ENCODE assay signal across 15 cellular contexts in genomic region chr7:76224695-76225094, GRCh38. TPM values are rescaled to one million over a fixed set of nuclear protein-coding genes. Genes with fewer than 3 reads are reported as not detected.
A peak's percentile ranks its signal among the peaks of the same experiment; 100 is the strongest.
DNase-seq lines count a peak whose midpoint lies in the region; ATAC-seq, FAIRE-seq and TF ChIP-seq lines count a peak whose summit lies in the region.
"Had no signal": no experiment of that assay in that cellular context is flagged by ENCODE, and none has a peak within 500 bp of the region (broad histone marks: within the 10 kb centered on the region; RNA-seq: fewer than 3 reads in every experiment).

No MANE protein-coding gene starts in this region.

- H3K27ac ChIP-seq in SK-N-SH (ENCODE audit: low read depth in 2 of 2, low read length in 1 of 2) (no peak overlapping the region), H1 (ENCODE audit: low read depth, low read length) (no peak overlapping the region)

- TF ChIP-seq CTCF in SK-N-SH (IDR thresholded peaks at IDR 0.05) (no peak), H1 (IDR thresholded peaks at IDR 0.05; ENCODE audit: control extremely low read depth in 1 of 3, insufficient read depth in 1 of 3, low read depth in 1 of 3, low read length in 3 of 3) (no peak)

- 0 out of 2 replicates have a peak overlapping the region, but pooled peaks have one; percentile 48 for H2BK20ac ChIP-seq in H1 (ENCODE audit: low read length)

- no peak overlapping the region for H3K23ac ChIP-seq in H1 (ENCODE audit: insufficient read length)

- H3K36me3 ChIP-seq in SK-N-SH (replicated peaks in 1 of 2; ENCODE audit: control insufficient read depth in 1 of 2, insufficient read depth in 2 of 2, low read length in 1 of 2) (no peaks in the 10 kb centered on the region), H1 (ENCODE audit: control insufficient read depth in 2 of 4, insufficient read depth in 4 of 4, low read length in 3 of 4) (no peaks in the 10 kb centered on the region)

- H2BK15ac ChIP-seq in H1 (ENCODE audit: low read length): no peak overlapping the region

- H3K4me2 ChIP-seq in SK-N-SH: no peak overlapping the region
- peak overlapping the region; percentile 27 to 31; a peak in 1 of 4 replicates for H3K4me2 ChIP-seq in H1 (ENCODE audit: insufficient read depth in 1 of 2, low read depth in 2 of 2, low read length in 2 of 2)

- H3K79me2 ChIP-seq in SK-N-SH (ENCODE audit: insufficient read depth) (no peaks in the 10 kb centered on the region), H1 (ENCODE audit: control insufficient read depth in 1 of 2, insufficient read depth in 2 of 2, low read length in 2 of 2) (no peaks in the 10 kb centered on the region)

- H2BK120ac ChIP-seq in H1 (replicated peaks; ENCODE audit: low read depth, low read length): no peak overlapping the region

- H3K23me2 ChIP-seq in H1 (ENCODE audit: low read depth, low read length): no peaks in the 10 kb centered on the region

- H3F3A ChIP-seq in SK-N-SH (replicated peaks; ENCODE audit: insufficient read depth): no peaks in the 10 kb centered on the region

- H3K4me1 ChIP-seq in SK-N-SH (ENCODE audit: control insufficient read depth in 1 of 2, insufficient read depth in 2 of 2, low read depth in 1 of 2, low read length in 1 of 2) (peaks cover 0 to 18% of the 10 kb centered on the region in 2 experiments; a peak in 1 of 4 replicates), H1 (replicated peaks in 1 of 4; ENCODE audit: control insufficient read depth in 3 of 4, insufficient read depth in 4 of 4, low read length in 3 of 4) (peaks cover 12 to 29% (median 14%) of the 10 kb centered on the region in 4 experiments)

- no peak overlapping the region for H2AK5ac ChIP-seq in H1 (ENCODE audit: low read depth, low read length)

- H3K9me3 ChIP-seq in SK-N-SH (no peaks in the 10 kb centered on the region), H1 (ENCODE audit: insufficient read depth in 2 of 2, low read depth in 1 of 2, low read length in 1 of 2) (no peaks in the 10 kb centered on the region)

- no peak overlapping the region for H2AFZ ChIP-seq in SK-N-SH (ENCODE audit: low read depth)
- no peak overlapping the region for H2AFZ ChIP-seq in H1 (ENCODE audit: low read length)

- H3K56ac ChIP-seq in H1 (replicated peaks; ENCODE audit: insufficient read length, low read depth, low read length): no peak overlapping the region

- DNase-seq in SK-N-SH (no peak), SK-N-DZ (ENCODE audit: low spot score) (peak; percentile 43), H1 (ENCODE audit: low read depth in 1 of 2, low spot score in 2 of 2) (no peak), T-helper 9 cell (no peak)
- DNase-seq: COR-L47, DMS53, DMS79 treated with DMSO at 0.1 percent for 48 hours, GF-D8, GOT3 had no signal

- TF ChIP-seq RAD21 in SK-N-SH (IDR thresholded peaks at IDR 0.05; ENCODE audit: low read length): no peak
- no peak for TF ChIP-seq RAD21 in H1 (IDR thresholded peaks at IDR 0.05 in 1 of 2, conservative IDR thresholded peaks at IDR 0.05 in 1 of 2; ENCODE audit: low read depth in 2 of 2, low read length in 2 of 2)

- H3K14ac ChIP-seq in H1 (ENCODE audit: insufficient read length): no peak overlapping the region

- H3K79me1 ChIP-seq in H1 (ENCODE audit: low read depth, low read length): no peaks in the 10 kb centered on the region

- no peak overlapping the region for H2BK5ac ChIP-seq in H1 (ENCODE audit: low read depth, low read length)

- H4K20me1 ChIP-seq in SK-N-SH (ENCODE audit: insufficient read depth): 0 out of 2 replicates have a peak, but pooled peaks cover 2% of the 10 kb centered on the region
- H4K20me1 ChIP-seq in H1 (replicated peaks in 1 of 2; ENCODE audit: control insufficient read depth in 1 of 2, insufficient read depth in 2 of 2, low read length in 2 of 2): no peaks in the 10 kb centered on the region

- no peak overlapping the region for H3K9ac ChIP-seq in SK-N-SH
- H3K9ac ChIP-seq in H1 (replicated peaks in 1 of 4; ENCODE audit: extremely low read depth in 1 of 4, low read depth in 3 of 4, low read length in 3 of 4): no peak overlapping the region

- POLR2A ChIA-PET in SK-N-SH (lab: Yijun Ruan, JAX) (interaction anchor here (0.6 to 0.9 kb wide), 2 partner anchors 10 to 30 kb away, joined by 3 read pairs; no protein-coding TSS in a partner anchor), H1 (lab: Charles Lee; ENCODE audit: partially characterized antibody) (interaction anchor here (1.1 to 6.4 kb wide), 5 partner anchors 10 to 33 kb away, joined by 3 to 41 read pairs (median 5); no protein-coding TSS in a partner anchor)

- no peak overlapping the region for H4K8ac ChIP-seq in H1 (ENCODE audit: extremely low read depth, insufficient read depth, low read length)

- WGBS in SK-N-SH (ENCODE audit: low lambda C conversion rate): 64% methylated on average over 11 of the region's 11 CpGs
- 72% methylated on average over 11 of the region's 11 CpGs; no CpG with 5 or more reads in 1 of the 2 experiments for WGBS in H1 (ENCODE audit: extremely low coverage in 1 of 2, insufficient coverage in 1 of 2, insufficient read length in 1 of 2, insufficient replicate concordance in 2 of 2, low coverage in 1 of 2, low lambda C conversion rate in 2 of 2, missing lambda C conversion rate in 1 of 2), 2 experiments

- no peak overlapping the region; the same call in 1 of the 2 replicates for H3K18ac ChIP-seq in H1 (ENCODE audit: extremely low read depth, low read length)

- no peaks in the 10 kb centered on the region for H3K9me2 ChIP-seq in SK-N-SH

- no peak overlapping the region for H4K5ac ChIP-seq in H1 (ENCODE audit: insufficient read length, low read depth, low read length)

- no peak for TF ChIP-seq POLR2A in H1 (IDR thresholded peaks at IDR 0.05; ENCODE audit: control extremely low read depth in 1 of 2, low read depth in 2 of 2, low read length in 2 of 2)

- CTCF ChIA-PET in SK-N-SH (lab: Yijun Ruan, JAX) (interaction anchor here (5.7 to 17.5 kb wide), 3 partner anchors 21 to 47 kb away, joined by 27 to 139 read pairs (median 52); partner anchors contain the start of gene SRRM3), H1 (lab: Charles Lee; ENCODE audit: partially characterized antibody) (interaction anchor here (1.1 to 5.7 kb wide), 7 partner anchors 9 to 40 kb away, joined by 3 to 41 read pairs (median 4); partner anchors contain the start of gene SRRM3)

- H3K4me3 ChIP-seq in SK-N-SH (ENCODE audit: low read depth in 2 of 2, low read length in 1 of 2) (no peak overlapping the region), H1 (ENCODE audit: extremely low read depth in 1 of 4, insufficient read depth in 2 of 4, low read depth in 3 of 4, low read length in 4 of 4) (no peak overlapping the region)

- no peak overlapping the region for H3K4ac ChIP-seq in H1 (replicated peaks; ENCODE audit: insufficient read length, low read depth, low read length)

- no peak overlapping the region for H4K91ac ChIP-seq in H1 (replicated peaks; ENCODE audit: insufficient read length, low read length)

- TF ChIP-seq EP300 in SK-N-SH (IDR thresholded peaks at IDR 0.05; ENCODE audit: borderline replicate concordance in 1 of 2, low read depth in 1 of 2, low read length in 1 of 2) (no peak), H1 (IDR thresholded peaks at IDR 0.05; ENCODE audit: borderline replicate concordance in 1 of 2, low read depth in 2 of 2, low read length in 2 of 2) (no peak)

- H3K27me3 ChIP-seq in SK-N-SH (ENCODE audit: insufficient read depth) (0 out of 2 replicates have a peak, but pooled peaks cover under 1% of the 10 kb centered on the region), H1 (replicated peaks in 1 of 4; ENCODE audit: control insufficient read depth in 3 of 4, extremely low read depth in 1 of 4, insufficient read depth in 3 of 4, low read length in 3 of 4) (no peaks in the 10 kb centered on the region)

- peak overlapping the region; percentile 68; the same call in 1 of the 2 replicates for H2BK12ac ChIP-seq in H1 (ENCODE audit: low read depth, low read length)

- no peak for ATAC-seq in SK-N-SH treated with all-trans-retinoic acid at 6 μM for 48 hours
- ATAC-seq in GM18519 (IDR thresholded peaks at IDR 0.05; ENCODE audit: low FRiP score, unreplicated experiment): no peak

- no peak for FAIRE-seq in H1 (lab: Jason Lieb, UNC)
- FAIRE-seq: GM12891, GM18507, GM19239 had no signal

TF ChIP-seq in SK-N-SH treated with all-trans-retinoic acid at 6 μM for 48 hours, 23 proteins besides CTCF, POLR2A, EP300 and RAD21:
- TF ChIP-seq TCF4 (CRISPR knock-in tag; IDR thresholded peaks at IDR 0.05; ENCODE audit: borderline replicate concordance): peak; percentile 78
- TF ChIP-seq ZNF70 (CRISPR knock-in tag; IDR thresholded peaks at IDR 0.05): no peak

TF ChIP-seq in SK-N-SH, 30 proteins besides CTCF, POLR2A, EP300 and RAD21 (continues in another document):
- TF ChIP-seq TCF12 (IDR thresholded peaks at IDR 0.05) (no peak), FOXM1 (IDR thresholded peaks at IDR 0.05; ENCODE audit: low read depth) (no peak), SMC3 (IDR thresholded peaks at IDR 0.05; ENCODE audit: low read depth, low read length) (no peak), CHD2 (IDR thresholded peaks at IDR 0.05; ENCODE audit: low read length, partially characterized antibody) (no peak), MEF2A (IDR thresholded peaks at IDR 0.05; ENCODE audit: borderline replicate concordance, low read depth) (no peak), RXRA (IDR thresholded peaks at IDR 0.05; ENCODE audit: borderline replicate concordance, low read depth) (no peak)

TF ChIP-seq in H1, 55 proteins besides CTCF, POLR2A, EP300 and RAD21 (continues in another document):
- TF ChIP-seq SUZ12 (IDR thresholded peaks at IDR 0.05; ENCODE audit: low read length): no peak
- no peak for TF ChIP-seq CREB1 (IDR thresholded peaks at IDR 0.05)
- TF ChIP-seq CBX8 (IDR thresholded peaks at IDR 0.05; ENCODE audit: borderline replicate concordance, low read depth, low read length): no peak
- no peak for TF ChIP-seq RBBP5 (IDR thresholded peaks at IDR 0.05; ENCODE audit: borderline replicate concordance, low read depth, low read length)

RNA-seq across cellular contexts. Expression of gene SRRM3, which starts 23.0 kb away (rescaled TPM):
- polyA plus RNA-seq in SK-N-SH (2012; rRNA removed) (2.5 and 2.7 TPM in 2 replicates), H1 (2011; rRNA removed) (10.4 and 18.4 TPM in 2 replicates)
- 1.4 and 3.7 TPM in 2 replicates for polyA plus RNA-seq in SK-N-SH (2012; cell fraction: cytosol; rRNA removed)
- polyA plus RNA-seq in SK-N-SH (2012; cell fraction: nucleus; rRNA removed): 4.7 and 9.2 TPM in 2 replicates
- polyA plus RNA-seq in SK-N-DZ (2014; cell fraction: cytosol; rRNA removed): 13.2 and 13.5 TPM in 2 replicates
- 26.8 and 31.9 TPM in 2 replicates for polyA plus RNA-seq in SK-N-DZ (2014; cell fraction: nucleus; rRNA removed)
- 16.0 and 17.4 TPM in 2 replicates for total RNA-seq in H1 (2021; fragmentation: NEBNext Ultra II Directional; extraction: Animal tissue kit (Norgen Biotek cat#: 25700))
- 12.8 TPM for polyA plus RNA-seq in H1 (2011; cell fraction: cytosol; rRNA removed)
- polyA plus RNA-seq in H1 (2011; cell fraction: nucleus; rRNA removed): 19.3 TPM
- 12.4 to 19.0 TPM (median 18.1 TPM) in 4 replicates for polyA plus RNA-seq in H1 (2012, experiment 1 of 2)
- polyA plus RNA-seq in H1 (2012, experiment 2 of 2): 15.2 TPM
- polyA plus RNA-seq in H1 (2013, experiment 1 of 2): 10.6 TPM
- polyA plus RNA-seq in H1 (2013, experiment 2 of 2): 8.8 TPM
- polyA minus RNA-seq in H1 (2011; rRNA and poly(A)+ RNA removed): 6.3 and 10.2 TPM in 2 replicates
- polyA minus RNA-seq in H1 (2011; cell fraction: cytosol; rRNA and poly(A)+ RNA removed): 12.8 TPM
- 12.0 TPM for polyA minus RNA-seq in H1 (2011; cell fraction: nucleus; rRNA and poly(A)+ RNA removed)
- total RNA-seq: CD4-positive, alpha-beta memory T cell had no signal
- polyA plus RNA-seq: CD4-positive, alpha-beta memory T cell had no signal
